16 cellular contexts compared by ENCODE assay signal in genomic region chr5:14818931-14819790, GRCh38. TPM values are rescaled to one million over a fixed set of nuclear protein-coding genes. Genes with fewer than 3 reads are reported as not detected.
DNase-seq lines count a peak whose midpoint lies in the region; ATAC-seq and TF ChIP-seq lines count a peak whose summit lies in the region.
"Had no signal": no experiment of that assay in that cellular context is flagged by ENCODE, and none has a peak within 500 bp of the region (broad histone marks: within the 10 kb centered on the region; RNA-seq: fewer than 3 reads in every experiment).

No MANE protein-coding gene starts in this region.

- POLR2A ChIA-PET in A673 (lab: Charles Lee; ENCODE audit: low non-redundant PET) (no interaction called here), RWPE1 (lab: Yijun Ruan, JAX; ENCODE audit: low non-redundant PET) (no interaction called here)

- intact Hi-C loops in A673 (cut with micrococcal nuclease; ENCODE audit: unreplicated experiment): no loop called here

- no peaks in the 10 kb centered on the region for H3K27me3 ChIP-seq in A673 (replicated peaks; ENCODE audit: insufficient read depth, low read depth, low read length, poor library complexity)
- H3K27me3 ChIP-seq: esophagus squamous epithelium, stomach had no signal

- CTCF ChIA-PET in A673 (lab: Charles Lee) (no interaction called here), RWPE1 (lab: Yijun Ruan, JAX) (interaction anchor here (0.6 kb wide), 1 partner anchor 569 kb away, joined by 5 read pairs; no protein-coding TSS in a partner anchor)

- peak; percentile 35 for ATAC-seq in GM18502 (IDR thresholded peaks at IDR 0.05; ENCODE audit: poor library complexity, unreplicated experiment)
- no peak for ATAC-seq in GM19395 (IDR thresholded peaks at IDR 0.05; ENCODE audit: unreplicated experiment)
- ATAC-seq in HG03280 (IDR thresholded peaks at IDR 0.05; ENCODE audit: unreplicated experiment): no peak
- ATAC-seq: HCT116, PC-3 had no signal

- H3K4me1 ChIP-seq in A673 (ENCODE audit: insufficient read depth, low read length, poor library complexity, severe bottlenecking): no peaks in the 10 kb centered on the region

- TF ChIP-seq CTCF in A673 (conservative IDR thresholded peaks at IDR 0.05; ENCODE audit: low read depth, low read length) (no peak), RWPE1 (conservative IDR thresholded peaks at IDR 0.05; ENCODE audit: low read depth) (no peak), fibroblast of mammary gland (conservative IDR thresholded peaks at IDR 0.05; ENCODE audit: control insufficient read depth, insufficient read depth, low read depth, low read length) (no peak)

- H3K9me3 ChIP-seq in A673 (ENCODE audit: low read depth, low read length, poor library complexity, severe bottlenecking): no peaks in the 10 kb centered on the region
- H3K9me3 ChIP-seq: esophagus squamous epithelium, stomach had no signal

- DNase-seq in A673 (ENCODE audit: low spot score): peak; percentile 17
- no peak for DNase-seq in RWPE1 (ENCODE audit: low spot score)
- peak; percentile 26 for DNase-seq in fibroblast of mammary gland (ENCODE audit: low read depth)
- no peak for DNase-seq in mesenteric fat pad (ENCODE audit: low spot score)
- DNase-seq in iPS-NIHi7 (ENCODE audit: extremely low spot score): no peak
- DNase-seq: activated naive CD8-positive, alpha-beta T cell treated with anti-CD3 and anti-CD28 coated beads, Interleukin-2, amount 10 ng/mL, durations not matched to agents 7 days and 5 days; DMS79; esophagus squamous epithelium; MV-4-11; PC-3; stimulated activated CD4-positive, alpha-beta T cell treated with anti-CD3 and anti-CD28 coated beads, Interleukin-4, amount 100 ng/mL, for 4 hours; stomach had no signal

- H3K4me3 ChIP-seq in A673 (ENCODE audit: low read depth, low read length, poor library complexity, severe bottlenecking) (no peak overlapping the region), fibroblast of mammary gland (ENCODE audit: control insufficient read depth, low read depth, low read length) (no peak overlapping the region)
- H3K4me3 ChIP-seq: esophagus squamous epithelium, stomach had no signal

- H3K27ac ChIP-seq in A673 (ENCODE audit: low read depth, low read length, poor library complexity, severe bottlenecking) (no peak overlapping the region), RWPE1 (peak overlapping the region; percentile 43; the same call in 1 of the 2 replicates)
- H3K27ac ChIP-seq: stomach had no signal

- BruUV-seq in A673 (replicated peaks; lab: Mats Ljungman, UMichigan): no TSS peak

- H3K36me3 ChIP-seq in A673 (ENCODE audit: insufficient read depth, low read length, poor library complexity, severe bottlenecking): no peaks in the 10 kb centered on the region
- H3K36me3 ChIP-seq: esophagus squamous epithelium, stomach had no signal

RNA-seq across cellular contexts. Expression of gene ANKH, which starts 52.4 kb away (rescaled TPM):
- 8.8 and 13.9 TPM in 2 replicates for total RNA-seq in A673 (2021)
- 78.1 TPM for total RNA-seq in mesenteric fat pad

Comparison
In these comparisons a context has a peak if more than half of its experiments do, and no peak if none do; other contexts are left out.
1. DNase-seq: peak in A673 (single experiment) and fibroblast of mammary gland (single experiment); none in RWPE1 (single experiment), mesenteric fat pad (single experiment) and iPS-NIHi7 (single experiment).